In genomic region chr3:135807879-135808278, GRCh38 we compare ENCODE assay signal across 25 cellular contexts.
"Had no signal": no experiment of that assay in that cellular context is flagged by ENCODE, and none has a peak within 500 bp of the region (broad histone marks: within the 10 kb centered on the region; RNA-seq: fewer than 3 reads in every experiment).

No MANE protein-coding gene starts in this region.

- H3K4me3 ChIP-seq: MG63, SJSA1, SK-N-MC had no signal

- H3K36me3 ChIP-seq: MG63, SJSA1 had no signal

- DNase-seq: IMR-90, Karpas-422, KG1, MG63, NCI-H1092, NCI-H1105 treated with DMSO at 0.1 percent for 48 hours, NCI-H1417 treated with DMSO at 0.1 percent for 48 hours, NCI-H146, NCI-H1694 treated with DMSO at 0.1 percent for 48 hours, NCI-H1930, NCI-H2081, NCI-H2107, NCI-H2171, NCI-H226, NCI-H446, NCI-H510A, NCI-H524 treated with DMSO at 0.1 percent for 48 hours, NCI-H69, NCI-H774, Right ventricle myocardium superior, RPMI8226, SIG-M5 had no signal

- H3K27me3 ChIP-seq: MG63 had no signal

- H3K27ac ChIP-seq: SJSA1, SK-N-MC had no signal

- H3K9me3 ChIP-seq: MG63, SJSA1 had no signal

- ATAC-seq: HepG2 had no signal

- H3K4me1 ChIP-seq: SJSA1 had no signal
